16 cellular contexts compared by ENCODE assay signal in genomic region chr3:37491343-37491742, GRCh38. TPM values are rescaled to one million over a fixed set of nuclear protein-coding genes. Genes with fewer than 3 reads are reported as not detected.
"Had no signal": no experiment of that assay in that cellular context is flagged by ENCODE, and none has a peak within 500 bp of the region (broad histone marks: within the 10 kb centered on the region; RNA-seq: fewer than 3 reads in every experiment).

No MANE protein-coding gene starts in this region.

- ATAC-seq: activated CD8-positive, alpha-beta memory T cell treated with anti-CD3 and anti-CD28 coated beads, Interleukin-2, amount 10 ng/mL, durations not matched to agents 7 days and 5 days; activated T-cell treated with anti-CD3 and anti-CD28 coated beads, Interleukin-2, amount 50 U/mL, for 72 hours; effector memory CD8-positive, alpha-beta T cell; pancreas had no signal

- H3K36me3 ChIP-seq: neural progenitor cell, pancreas had no signal

- H3K9me3 ChIP-seq: pancreas, stomach had no signal

- DNase-seq: activated CD4-positive, alpha-beta T cell treated with anti-CD3 and anti-CD28 coated beads, Interleukin-2, amount 50 U/mL, for 4 hours; activated CD4-positive, CD25-positive, alpha-beta regulatory T cell treated with anti-CD3 and anti-CD28 coated beads, Interleukin-2, amount 50 U/mL, for 72 hours; activated CD8-positive, alpha-beta memory T cell treated with anti-CD3 and anti-CD28 coated beads, Interleukin-2, amount 10 ng/mL, durations not matched to agents 7 days and 5 days; activated T-cell treated with anti-CD3 and anti-CD28 coated beads, Interleukin-2, amount 50 U/mL, for 72 hours; caudate nucleus; cortex of kidney; effector memory CD8-positive, alpha-beta T cell; erythroblast; immature natural killer cell; pancreas; stimulated activated CD4-positive, alpha-beta T cell treated with anti-CD3 and anti-CD28 coated beads, Interleukin-4, amount 100 ng/mL, for 4 hours; stomach; SW 1271 had no signal

- H3K27me3 ChIP-seq: neural progenitor cell, pancreas, stomach had no signal

- H3K4me1 ChIP-seq: neural progenitor cell, pancreas had no signal

- H3K27ac ChIP-seq: neural progenitor cell, pancreas had no signal

- H3K4me3 ChIP-seq: neural progenitor cell, pancreas, skin epidermis, stomach had no signal

RNA-seq across cellular contexts. Expression of gene ITGA9, which starts 39.4 kb away (rescaled TPM):
- total RNA-seq: myocyte had no signal
- polyA plus RNA-seq: immature natural killer cell had no signal
